ENCODE assay signal across 8 cellular contexts in genomic region chr1:32876341-32877210, GRCh38. TPM values are rescaled to one million over a fixed set of nuclear protein-coding genes. Genes with fewer than 3 reads are reported as not detected.
DNase-seq lines count a peak whose midpoint lies in the region; ATAC-seq and TF ChIP-seq lines count a peak whose summit lies in the region.

No MANE protein-coding gene starts in this region.

- ATAC-seq in memory B cell (ENCODE audit: low read depth) (peak; percentile 67), GM19351 (IDR thresholded peaks at IDR 0.05; ENCODE audit: unreplicated experiment) (no peak)

- H3K9me3 Mint-ChIP-seq in memory B cell (no peaks in the 10 kb centered on the region), type B pancreatic cell (no peaks in the 10 kb centered on the region)

- H3K4me3 Mint-ChIP-seq in memory B cell (no peak overlapping the region), type B pancreatic cell (no peak overlapping the region)

- H3K36me3 Mint-ChIP-seq in memory B cell, result no peaks in the 10 kb centered on the region
- H3K36me3 Mint-ChIP-seq in type B pancreatic cell, result no peaks in the 10 kb centered on the region

- peak; percentile 82 for TF ChIP-seq CTCF in type B pancreatic cell (conservative IDR thresholded peaks at IDR 0.05)

- peaks cover 21% of the 10 kb centered on the region for H3K4me1 Mint-ChIP-seq in memory B cell
- peaks cover 26% of the 10 kb centered on the region for H3K4me1 Mint-ChIP-seq in type B pancreatic cell (ENCODE audit: unreplicated experiment)

- H3K27me3 Mint-ChIP-seq in memory B cell, result peaks cover 26% of the 10 kb centered on the region
- H3K27me3 Mint-ChIP-seq in type B pancreatic cell, result peaks cover 18% of the 10 kb centered on the region

- DNase-seq in NCI-H2227 (lab: John Stamatoyannopoulos, UW; ENCODE audit: unreplicated experiment) (peak; percentile 53), NCI-H2227 treated with DMSO at 0.1 percent for 48 hours (lab: John Stamatoyannopoulos, UW) (no peak), M059J (ENCODE audit: low read depth) (peak; percentile 33), memory B cell (ENCODE audit: low spot score in 2 of 2) (peak; percentile 47 to 53), type B pancreatic cell (ENCODE audit: extremely low spot score, unreplicated experiment) (no peak)
- DNase-seq in activated CD4-positive, CD25-positive, alpha-beta regulatory T cell treated with anti-CD3 and anti-CD28 coated beads, Interleukin-2, amount 50 U/mL, for 72 hours, result peak; percentile 74
- DNase-seq in effector CD4-positive, alpha-beta T cell, result peak; percentile 48

- no peak overlapping the region for H3K27ac Mint-ChIP-seq in memory B cell
- no peak overlapping the region for H3K27ac Mint-ChIP-seq in type B pancreatic cell

RNA-seq across cellular contexts. Expression of gene FNDC5, which starts 5.9 kb away (rescaled TPM):
- total RNA-seq in M059J (2014; rRNA removed; shearing (Covaris generic)), result 0.49 and 2.9 TPM in 2 replicates
- total RNA-seq in type B pancreatic cell (ENCODE audit: low replicate concordance), result 20.0 and 49.9 TPM in 2 replicates

RNA-seq across cellular contexts. Expression of gene HPCA, which starts 9.7 kb away (rescaled TPM):
- 0.07 TPM in 1 of 2 replicates, not detected in the other for total RNA-seq in M059J (2014; rRNA removed; shearing (Covaris generic))
- 1.0 and 2.0 TPM in 2 replicates for total RNA-seq in type B pancreatic cell (ENCODE audit: low replicate concordance)

RNA-seq across cellular contexts. Expression of gene TMEM54, which starts 24.6 kb away (rescaled TPM):
- 68.7 and 94.8 TPM in 2 replicates for total RNA-seq in M059J (2014; rRNA removed; shearing (Covaris generic))
- total RNA-seq in type B pancreatic cell (ENCODE audit: low replicate concordance), result 42.1 and 129 TPM in 2 replicates

RNA-seq across cellular contexts. Expression of gene S100PBP, which starts 59.1 kb away (rescaled TPM):
- total RNA-seq in M059J (2014; rRNA removed; shearing (Covaris generic)), result 20.9 and 30.3 TPM in 2 replicates
- total RNA-seq in type B pancreatic cell (ENCODE audit: low replicate concordance), result 27.0 and 53.8 TPM in 2 replicates

RNA-seq across cellular contexts. Expression of gene YARS1, which starts 59.4 kb away (rescaled TPM):
- total RNA-seq in M059J (2014; rRNA removed; shearing (Covaris generic)), result 83.6 and 87.2 TPM in 2 replicates
- 83.7 and 103 TPM in 2 replicates for total RNA-seq in type B pancreatic cell (ENCODE audit: low replicate concordance)

Comparison
In these comparisons a context has a peak if more than half of its experiments do, and no peak if none do; other contexts are left out.
1. DNase-seq: peak in NCI-H2227 (single experiment), M059J (single experiment), activated CD4-positive, CD25-positive, alpha-beta regulatory T cell treated with anti-CD3 and anti-CD28 coated beads, Interleukin-2, amount 50 U/mL, for 72 hours (single experiment), effector CD4-positive, alpha-beta T cell (single experiment) and memory B cell (2 of 2); none in NCI-H2227 treated with DMSO at 0.1 percent for 48 hours (single experiment) and type B pancreatic cell (single experiment).